Comparison of ENCODE assay signal across 13 cellular contexts in the genomic region with DNA sequence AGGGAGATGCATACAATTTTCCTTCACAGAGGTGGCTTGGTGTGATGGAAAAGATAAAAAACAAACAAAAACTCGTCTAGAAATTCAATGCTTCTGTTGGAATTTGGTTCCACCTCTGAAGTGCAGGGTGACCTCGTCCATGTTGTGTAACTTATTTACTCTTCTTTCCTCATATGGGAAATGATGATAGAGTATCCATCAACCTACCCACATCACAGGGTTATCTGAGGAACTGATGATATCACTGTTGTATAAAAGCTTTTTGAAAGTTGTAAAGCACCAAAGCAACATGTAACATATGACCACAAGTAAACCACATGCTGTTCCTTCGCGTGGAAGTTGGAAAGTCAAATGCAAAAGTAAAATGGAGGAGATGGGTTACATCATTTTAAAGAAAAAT.
A peak's percentile ranks its signal among the peaks of the same experiment; 100 is the strongest.
DNase-seq lines count a peak whose midpoint lies in the region; ATAC-seq and TF ChIP-seq lines count a peak whose summit lies in the region.
"Had no signal": no experiment of that assay in that cellular context is flagged by ENCODE, and none has a peak within 500 bp of the region (broad histone marks: within the 10 kb centered on the region; RNA-seq: fewer than 3 reads in every experiment).

No MANE protein-coding gene starts in this region.

- peaks cover 15% of the 10 kb centered on the region for H3K4me1 Mint-ChIP-seq in T-helper 17 cell

- DNase-seq in AG08395 (ENCODE audit: low spot score) (peak; percentile 26), H4 (ENCODE audit: low spot score) (peak; percentile 88), T-helper 17 cell (no peak), fibroblast of villous mesenchyme (ENCODE audit: low read depth) (peak; percentile 64), NCI-H82 treated with DMSO at 0.1 percent for 48 hours (lab: John Stamatoyannopoulos, UW; ENCODE audit: unreplicated experiment) (no peak), UCSD-AML1 (lab: John Stamatoyannopoulos, UW; ENCODE audit: unreplicated experiment) (no peak), anterior cingulate cortex (lab: John Stamatoyannopoulos, UW) (no peak)
- DNase-seq: islet precursor cell, NCI-H2081, nucleus accumbens, SJCRH30 had no signal

- H3K27ac Mint-ChIP-seq in T-helper 17 cell: peak overlapping the region; percentile 3

- no peak overlapping the region for H3K4me3 Mint-ChIP-seq in T-helper 17 cell
- H3K4me3 Mint-ChIP-seq: stimulated activated naive CD8-positive, alpha-beta T cell treated with anti-CD3 and anti-CD28 coated beads, Interleukin-15, Interleukin-2, amounts not matched to agents 100 ng/mL and 50 ng/mL, for 24 hours had no signal

- H3K36me3 Mint-ChIP-seq in T-helper 17 cell (ENCODE audit: low read depth): no peaks in the 10 kb centered on the region

- H3K4me3 ChIP-seq in fibroblast of villous mesenchyme (ENCODE audit: low read depth, low read length): no peak overlapping the region
- H3K4me3 ChIP-seq: SJCRH30 had no signal

- no peak for TF ChIP-seq CTCF in fibroblast of villous mesenchyme (IDR thresholded peaks at IDR 0.05; ENCODE audit: insufficient read depth, low read depth, low read length)

- H3K9me3 ChIP-seq in T-helper 17 cell (ENCODE audit: control insufficient read depth, low read length, poor library complexity, severe bottlenecking): no peaks in the 10 kb centered on the region
- H3K9me3 ChIP-seq: SJCRH30 had no signal

- H3K27me3 Mint-ChIP-seq in T-helper 17 cell: peaks cover 4% of the 10 kb centered on the region
- H3K27me3 Mint-ChIP-seq: stimulated activated naive CD8-positive, alpha-beta T cell treated with anti-CD3 and anti-CD28 coated beads, Interleukin-15, Interleukin-2, amounts not matched to agents 100 ng/mL and 50 ng/mL, for 24 hours had no signal

- ATAC-seq in T-helper 17 cell (peak; percentile 90), HG03520 (IDR thresholded peaks at IDR 0.05; ENCODE audit: unreplicated experiment) (no peak)

Comparison
In these comparisons a context has a peak if more than half of its experiments do, and no peak if none do; other contexts are left out.
1. DNase-seq: peak in AG08395 (single experiment), H4 (single experiment) and fibroblast of villous mesenchyme (single experiment); none in T-helper 17 cell (0 of 3), NCI-H82 treated with DMSO at 0.1 percent for 48 hours (single experiment), UCSD-AML1 (single experiment) and anterior cingulate cortex (0 of 58).